In the genomic region with DNA sequence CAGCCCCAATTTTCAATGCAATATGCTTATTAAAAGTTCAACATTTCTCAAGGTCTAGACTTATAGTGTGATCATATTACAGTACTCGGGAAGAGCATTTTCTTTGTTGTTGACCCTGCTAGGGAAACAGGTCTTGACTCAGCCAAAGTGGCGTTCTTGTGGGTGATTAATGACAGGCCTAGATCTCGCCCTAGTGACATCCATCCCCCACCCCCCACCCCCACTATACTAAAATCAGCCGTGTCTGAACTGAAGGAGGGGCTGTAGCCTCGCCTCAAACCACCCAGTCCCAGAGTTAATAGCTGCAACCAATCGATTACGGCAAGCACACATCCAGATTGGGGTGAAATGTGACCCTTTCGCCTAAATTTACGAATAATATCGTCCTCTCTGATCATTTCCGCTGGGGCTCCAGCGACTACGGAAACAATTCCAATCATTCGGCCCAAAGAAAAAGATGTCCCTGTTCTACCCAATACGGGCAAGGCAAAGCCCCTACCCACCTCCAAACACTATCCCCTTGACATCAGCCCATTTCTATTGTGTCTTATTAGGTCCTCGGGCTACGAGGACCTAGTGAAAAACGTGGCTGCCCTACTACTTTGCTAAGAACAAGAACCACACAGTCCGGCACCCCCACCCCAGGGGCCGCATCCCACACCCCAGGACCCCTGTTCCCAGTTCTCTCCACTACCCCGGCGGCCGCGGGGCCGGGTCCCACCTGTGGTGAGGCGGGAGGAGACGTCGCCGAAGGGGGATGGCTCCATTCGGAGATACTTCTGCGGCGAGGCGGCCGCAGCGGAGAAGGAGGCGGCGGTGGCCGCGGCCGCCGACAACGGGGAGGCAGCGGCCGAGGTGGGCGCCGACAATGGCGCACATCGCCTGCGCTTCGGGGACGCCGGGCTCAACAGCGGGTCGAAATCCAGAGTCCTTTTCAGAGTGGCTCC, we compare ENCODE assay signal across 8 cellular contexts. TPM values are rescaled to one million over a fixed set of nuclear protein-coding genes. Genes with fewer than 3 reads are reported as not detected.
DNase-seq lines count a peak whose midpoint lies in the region; ATAC-seq and TF ChIP-seq lines count a peak whose summit lies in the region.

No MANE protein-coding gene starts in this region.

- no peaks in the 10 kb centered on the region for H3K79me1 ChIP-seq in mesendoderm (ENCODE audit: low read length)

- peak overlapping the region; percentile 59 for H4K8ac ChIP-seq in mesendoderm (ENCODE audit: low read depth, low read length)

- H3K27ac Mint-ChIP-seq in stimulated activated naive CD8-positive, alpha-beta T cell treated with anti-CD3 and anti-CD28 coated beads, Interleukin-15, amount 100 ng/mL, for 72 hours = peak overlapping the region; percentile 97 to 98

- H4K5ac ChIP-seq in mesendoderm (ENCODE audit: low read length) = no peak overlapping the region

- peaks cover 41% of the 10 kb centered on the region for H3K4me1 ChIP-seq in DND-41 (ENCODE audit: insufficient read depth, low read length)
- H3K4me1 ChIP-seq in effector memory CD4-positive, alpha-beta T cell (ENCODE audit: control insufficient read depth, insufficient read depth, low read length, poor library complexity, severe bottlenecking) = peaks cover 13% of the 10 kb centered on the region
- H3K4me1 ChIP-seq in mesendoderm (ENCODE audit: control insufficient read depth, low read depth, low read length) = peaks cover 5% of the 10 kb centered on the region

- peak overlapping the region; percentile 68 for H2BK120ac ChIP-seq in mesendoderm (ENCODE audit: low read depth, low read length)

- H3K9ac ChIP-seq in DND-41 (ENCODE audit: low read depth, low read length) (peak overlapping the region; percentile 85), mesendoderm (ENCODE audit: low read length) (peak overlapping the region; percentile 76)

- H3K4me1 Mint-ChIP-seq in stimulated activated naive CD8-positive, alpha-beta T cell treated with anti-CD3 and anti-CD28 coated beads, Interleukin-15, amount 100 ng/mL, for 72 hours = peaks cover 56% of the 10 kb centered on the region

- ATAC-seq in DND-41 (ENCODE audit: insufficient read depth, low read depth) (peak; percentile 13), HG03159 (IDR thresholded peaks at IDR 0.05; ENCODE audit: unreplicated experiment) (no peak)
- ATAC-seq in stimulated activated naive CD8-positive, alpha-beta T cell treated with anti-CD3 and anti-CD28 coated beads, Interleukin-15, amount 100 ng/mL, for 72 hours = peak; percentile 31

- peak overlapping the region; percentile 90 for H3K27ac ChIP-seq in DND-41 (ENCODE audit: low read length)
- peak overlapping the region; percentile 93 for H3K27ac ChIP-seq in effector memory CD4-positive, alpha-beta T cell (ENCODE audit: insufficient read depth, low read length, poor library complexity, severe bottlenecking)
- peak overlapping the region; percentile 100 for H3K27ac ChIP-seq in mesendoderm (ENCODE audit: low read depth, low read length)

- H3K79me2 ChIP-seq in DND-41 (ENCODE audit: insufficient read depth, low read length) (peaks cover 59% of the 10 kb centered on the region), mesendoderm (ENCODE audit: control insufficient read depth, insufficient read depth, low read length) (peaks cover 55% of the 10 kb centered on the region)

- H3K36me3 ChIP-seq in DND-41 (ENCODE audit: insufficient read depth, low read length) (peaks cover 22% of the 10 kb centered on the region), mesendoderm (ENCODE audit: control insufficient read depth, insufficient read depth, low read length) (no peaks in the 10 kb centered on the region)
- no peaks in the 10 kb centered on the region for H3K36me3 ChIP-seq in effector memory CD4-positive, alpha-beta T cell (ENCODE audit: control insufficient read depth, insufficient read depth, low read length)

- H3K4me3 ChIP-seq in DND-41 (ENCODE audit: low read depth in 1 of 2, low read length in 2 of 2) = peak overlapping the region; percentile 76 to 78
- peak overlapping the region; percentile 88 for H3K4me3 ChIP-seq in effector memory CD4-positive, alpha-beta T cell (ENCODE audit: insufficient read depth, low read depth, low read length, poor library complexity, severe bottlenecking)
- peak overlapping the region; percentile 79 for H3K4me3 ChIP-seq in mesendoderm (ENCODE audit: low read length)

- no peak overlapping the region for H2AK5ac ChIP-seq in mesendoderm (ENCODE audit: low read length)

- peak overlapping the region; percentile 94 for H2BK5ac ChIP-seq in mesendoderm (ENCODE audit: low read length)

- peak; percentile 32 for TF ChIP-seq CTCF in DND-41 (IDR thresholded peaks at IDR 0.05; ENCODE audit: borderline replicate concordance, extremely low read depth, low read length, poor library complexity, severe bottlenecking)

- H3K56ac ChIP-seq in mesendoderm (ENCODE audit: low read length) = peak overlapping the region; percentile 97

- H3K18ac ChIP-seq in mesendoderm (ENCODE audit: low read length) = peak overlapping the region; percentile 96

- peaks cover 41% of the 10 kb centered on the region for H4K20me1 ChIP-seq in DND-41 (ENCODE audit: insufficient read depth, low read length)

- no CpG with 5 or more reads among the region's 54 CpGs for WGBS in mesendoderm (ENCODE audit: extremely low coverage, insufficient coverage, low lambda C conversion rate)

- H3K9me3 ChIP-seq in DND-41 (ENCODE audit: insufficient read depth, low read length, severe bottlenecking) = no peaks in the 10 kb centered on the region
- H3K9me3 ChIP-seq in effector memory CD4-positive, alpha-beta T cell (ENCODE audit: control insufficient read depth, low read length) = no peaks in the 10 kb centered on the region

- H2BK15ac ChIP-seq in mesendoderm (replicated peaks; ENCODE audit: low read depth) = no peak overlapping the region

- H3K27me3 Mint-ChIP-seq in stimulated activated naive CD8-positive, alpha-beta T cell treated with anti-CD3 and anti-CD28 coated beads, Interleukin-15, amount 100 ng/mL, for 72 hours = no peaks in the 10 kb centered on the region

- H3K4me2 ChIP-seq in DND-41 (ENCODE audit: insufficient read depth, low read length) (peak overlapping the region; percentile 68), mesendoderm (ENCODE audit: low read length) (peak overlapping the region; percentile 99)

- peak overlapping the region; percentile 93 to 96 for H3K4me3 Mint-ChIP-seq in stimulated activated naive CD8-positive, alpha-beta T cell treated with anti-CD3 and anti-CD28 coated beads, Interleukin-15, amount 100 ng/mL, for 72 hours

- peak overlapping the region; percentile 91 for H2AFZ ChIP-seq in DND-41 (ENCODE audit: low read depth, low read length)

- H3K27me3 ChIP-seq in DND-41 (ENCODE audit: insufficient read depth, low read length, poor library complexity) (no peaks in the 10 kb centered on the region), mesendoderm (ENCODE audit: insufficient read depth, low read length, poor library complexity) (no peaks in the 10 kb centered on the region)
- no peaks in the 10 kb centered on the region for H3K27me3 ChIP-seq in effector memory CD4-positive, alpha-beta T cell (replicated peaks; ENCODE audit: control insufficient read depth, insufficient read depth, low read length, poor library complexity, severe bottlenecking)

- peak overlapping the region; percentile 93 for H3K4ac ChIP-seq in mesendoderm (ENCODE audit: low read depth, low read length)

- no peaks in the 10 kb centered on the region for H3K9me3 Mint-ChIP-seq in stimulated activated naive CD8-positive, alpha-beta T cell treated with anti-CD3 and anti-CD28 coated beads, Interleukin-15, amount 100 ng/mL, for 72 hours

- peak; percentile 31 for DNase-seq in DND-41
- DNase-seq in HCEC 1CT = peak; percentile 89
- DNase-seq in NCI-H2107 (lab: John Stamatoyannopoulos, UW) = peak; percentile 40
- peak; percentile 7 to 11 for DNase-seq in activated CD4-positive, alpha-beta T cell treated with anti-CD3 and anti-CD28 coated beads for 24 hours (ENCODE audit: low read depth in 2 of 2)
- peak; percentile 13 to 16 (median 13) for DNase-seq in effector memory CD4-positive, alpha-beta T cell
- DNase-seq in mesendoderm = peak; percentile 77
- DNase-seq in stimulated activated naive CD8-positive, alpha-beta T cell treated with anti-CD3 and anti-CD28 coated beads, Interleukin-15, amount 100 ng/mL, for 72 hours = peak in 1 of 2 donors; percentile 55

- H3K23ac ChIP-seq in mesendoderm (ENCODE audit: low read length) = peak overlapping the region; percentile 94

RNA-seq across cellular contexts. Expression of gene AKIRIN2, which starts 1.0 kb away (rescaled TPM):
- polyA plus RNA-seq in mesendoderm (2013, experiment 1 of 2) = 75.2 TPM
- 74.1 TPM for polyA plus RNA-seq in mesendoderm (2013, experiment 2 of 2)
